Comparison of ENCODE assay signal across 1 cellular context in the genomic region with DNA sequence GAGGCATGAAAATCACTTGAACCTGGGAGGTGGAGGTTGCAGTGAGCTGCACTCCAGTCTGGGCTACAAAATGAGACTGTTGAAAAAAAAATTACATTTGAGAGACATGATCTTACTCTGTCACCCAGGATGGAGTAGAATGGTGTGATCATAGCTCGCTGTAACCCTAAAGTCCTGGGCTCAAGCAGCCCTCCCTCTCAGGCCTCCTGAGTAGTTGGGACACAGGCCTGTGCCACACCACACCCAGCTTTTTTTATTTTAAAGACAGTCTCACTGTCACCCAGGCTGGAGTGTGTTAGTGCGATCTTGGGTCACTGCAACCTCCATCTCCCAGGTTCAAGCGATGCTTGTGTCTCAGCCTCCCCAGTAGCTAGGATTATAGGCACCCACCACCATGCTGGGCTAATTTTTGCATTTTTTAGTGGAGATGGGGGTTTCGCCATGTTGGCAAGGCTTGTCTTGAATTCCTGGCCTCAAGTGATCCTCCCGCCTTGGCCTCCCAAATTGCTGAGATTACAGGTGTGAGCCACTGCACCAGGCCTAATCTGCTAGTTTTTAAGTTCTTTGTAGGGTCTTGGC.
A peak's percentile ranks its signal among the peaks of the same experiment; 100 is the strongest.
TF ChIP-seq lines count a peak whose summit lies in the region.

No MANE protein-coding gene starts in this region.

TF ChIP-seq in HepG2, 621 proteins besides CTCF, POLR2A, EP300 and RAD21 (continued from another document):
- TF ChIP-seq, protein P1, sequence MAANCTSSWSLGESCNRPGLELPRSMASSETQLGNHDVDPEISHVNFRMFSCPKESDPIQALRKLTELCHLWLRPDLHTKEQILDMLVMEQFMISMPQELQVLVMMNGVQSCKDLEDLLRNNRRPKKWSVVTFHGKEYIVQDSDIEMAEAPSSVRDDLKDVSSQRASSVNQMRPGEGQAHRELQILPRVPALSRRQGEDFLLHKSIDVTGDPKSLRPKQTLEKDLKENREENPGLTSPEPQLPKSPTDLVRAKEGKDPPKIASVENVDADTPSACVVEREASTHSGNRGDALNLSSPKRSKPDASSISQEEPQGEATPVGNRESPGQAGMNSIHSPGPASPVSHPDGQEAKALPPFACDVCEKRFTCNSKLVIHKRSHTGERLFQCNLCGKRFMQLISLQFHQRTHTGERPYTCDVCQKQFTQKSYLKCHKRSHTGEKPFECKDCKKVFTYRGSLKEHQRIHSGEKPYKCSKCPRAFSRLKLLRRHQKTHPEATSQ (CRISPR knock-in tag; IDR thresholded peaks at IDR 0.05; ENCODE audit: borderline replicate concordance), result no peak
- TF ChIP-seq ZNF136 (CRISPR knock-in tag; IDR thresholded peaks at IDR 0.05; ENCODE audit: low read depth), result no peak
- TF ChIP-seq KDM1A (CRISPR knock-in tag; IDR thresholded peaks at IDR 0.05), result no peak
- 0 out of 2 replicates have a peak, but pooled peaks have one; percentile 33 for TF ChIP-seq ZNF607 (CRISPR knock-in tag; IDR thresholded peaks at IDR 0.05; ENCODE audit: borderline replicate concordance)
- TF ChIP-seq STAT5B (CRISPR knock-in tag; IDR thresholded peaks at IDR 0.05), result no peak
- TF ChIP-seq MIER2 (CRISPR knock-in tag; IDR thresholded peaks at IDR 0.05), result no peak
- TF ChIP-seq RELA (CRISPR knock-in tag; IDR thresholded peaks at IDR 0.05), result no peak
- TF ChIP-seq, protein P2, sequence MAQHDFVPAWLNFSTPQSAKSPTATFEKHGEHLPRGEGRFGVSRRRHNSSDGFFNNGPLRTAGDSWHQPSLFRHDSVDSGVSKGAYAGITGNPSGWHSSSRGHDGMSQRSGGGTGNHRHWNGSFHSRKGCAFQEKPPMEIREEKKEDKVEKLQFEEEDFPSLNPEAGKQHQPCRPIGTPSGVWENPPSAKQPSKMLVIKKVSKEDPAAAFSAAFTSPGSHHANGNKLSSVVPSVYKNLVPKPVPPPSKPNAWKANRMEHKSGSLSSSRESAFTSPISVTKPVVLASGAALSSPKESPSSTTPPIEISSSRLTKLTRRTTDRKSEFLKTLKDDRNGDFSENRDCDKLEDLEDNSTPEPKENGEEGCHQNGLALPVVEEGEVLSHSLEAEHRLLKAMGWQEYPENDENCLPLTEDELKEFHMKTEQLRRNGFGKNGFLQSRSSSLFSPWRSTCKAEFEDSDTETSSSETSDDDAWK (CRISPR knock-in tag; IDR thresholded peaks at IDR 0.05), result no peak
- TF ChIP-seq U2AF1 (optimal IDR thresholded peaks at IDR 0.05; ENCODE audit: low read depth, low read length), result no peak
- TF ChIP-seq ZMYM3 (CRISPR knock-in tag; IDR thresholded peaks at IDR 0.05), result no peak
- TF ChIP-seq SALL1 (CRISPR knock-in tag; IDR thresholded peaks at IDR 0.05), result 0 out of 2 replicates have a peak, but pooled peaks have one; percentile 13
- TF ChIP-seq, protein P3, sequence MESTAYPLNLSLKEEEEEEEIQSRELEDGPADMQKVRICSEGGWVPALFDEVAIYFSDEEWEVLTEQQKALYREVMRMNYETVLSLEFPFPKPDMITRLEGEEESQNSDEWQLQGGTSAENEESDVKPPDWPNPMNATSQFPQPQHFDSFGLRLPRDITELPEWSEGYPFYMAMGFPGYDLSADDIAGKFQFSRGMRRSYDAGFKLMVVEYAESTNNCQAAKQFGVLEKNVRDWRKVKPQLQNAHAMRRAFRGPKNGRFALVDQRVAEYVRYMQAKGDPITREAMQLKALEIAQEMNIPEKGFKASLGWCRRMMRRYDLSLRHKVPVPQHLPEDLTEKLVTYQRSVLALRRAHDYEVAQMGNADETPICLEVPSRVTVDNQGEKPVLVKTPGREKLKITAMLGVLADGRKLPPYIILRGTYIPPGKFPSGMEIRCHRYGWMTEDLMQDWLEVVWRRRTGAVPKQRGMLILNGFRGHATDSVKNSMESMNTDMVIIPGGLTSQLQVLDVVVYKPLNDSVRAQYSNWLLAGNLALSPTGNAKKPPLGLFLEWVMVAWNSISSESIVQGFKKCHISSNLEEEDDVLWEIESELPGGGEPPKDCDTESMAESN (CRISPR knock-in tag; conservative IDR thresholded peaks at IDR 0.05), result 0 out of 2 replicates have a peak, but pooled peaks have one; percentile 28
- TF ChIP-seq, protein P4, sequence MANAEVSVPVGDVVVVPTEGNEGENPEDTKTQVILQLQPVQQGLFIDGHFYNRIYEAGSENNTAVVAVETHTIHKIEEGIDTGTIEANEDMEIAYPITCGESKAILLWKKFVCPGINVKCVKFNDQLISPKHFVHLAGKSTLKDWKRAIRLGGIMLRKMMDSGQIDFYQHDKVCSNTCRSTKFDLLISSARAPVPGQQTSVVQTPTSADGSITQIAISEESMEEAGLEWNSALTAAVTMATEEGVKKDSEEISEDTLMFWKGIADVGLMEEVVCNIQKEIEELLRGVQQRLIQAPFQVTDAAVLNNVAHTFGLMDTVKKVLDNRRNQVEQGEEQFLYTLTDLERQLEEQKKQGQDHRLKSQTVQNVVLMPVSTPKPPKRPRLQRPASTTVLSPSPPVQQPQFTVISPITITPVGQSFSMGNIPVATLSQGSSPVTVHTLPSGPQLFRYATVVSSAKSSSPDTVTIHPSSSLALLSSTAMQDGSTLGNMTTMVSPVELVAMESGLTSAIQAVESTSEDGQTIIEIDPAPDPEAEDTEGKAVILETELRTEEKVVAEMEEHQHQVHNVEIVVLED (CRISPR knock-in tag; IDR thresholded peaks at IDR 0.05; ENCODE audit: borderline replicate concordance), result no peak
- TF ChIP-seq CREB1 (IDR thresholded peaks at IDR 0.05), result no peak
- no peak for TF ChIP-seq CREB1 (CRISPR knock-in tag; IDR thresholded peaks at IDR 0.05)
- TF ChIP-seq ZC3H4 (CRISPR knock-in tag; IDR thresholded peaks at IDR 0.05; ENCODE audit: borderline replicate concordance), result no peak
- peak; percentile 55 for TF ChIP-seq RBFOX2 (IDR thresholded peaks at IDR 0.05; ENCODE audit: low read depth, low read length)
- TF ChIP-seq, protein P5, sequence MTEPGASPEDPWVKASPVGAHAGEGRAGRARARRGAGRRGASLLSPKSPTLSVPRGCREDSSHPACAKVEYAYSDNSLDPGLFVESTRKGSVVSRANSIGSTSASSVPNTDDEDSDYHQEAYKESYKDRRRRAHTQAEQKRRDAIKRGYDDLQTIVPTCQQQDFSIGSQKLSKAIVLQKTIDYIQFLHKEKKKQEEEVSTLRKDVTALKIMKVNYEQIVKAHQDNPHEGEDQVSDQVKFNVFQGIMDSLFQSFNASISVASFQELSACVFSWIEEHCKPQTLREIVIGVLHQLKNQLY (CRISPR knock-in tag; IDR thresholded peaks at IDR 0.05), result no peak
- TF ChIP-seq REXO4 (CRISPR knock-in tag; IDR thresholded peaks at IDR 0.05; ENCODE audit: borderline replicate concordance), result 0 out of 2 replicates have a peak, but pooled peaks have one; percentile 34
- TF ChIP-seq, protein P6, sequence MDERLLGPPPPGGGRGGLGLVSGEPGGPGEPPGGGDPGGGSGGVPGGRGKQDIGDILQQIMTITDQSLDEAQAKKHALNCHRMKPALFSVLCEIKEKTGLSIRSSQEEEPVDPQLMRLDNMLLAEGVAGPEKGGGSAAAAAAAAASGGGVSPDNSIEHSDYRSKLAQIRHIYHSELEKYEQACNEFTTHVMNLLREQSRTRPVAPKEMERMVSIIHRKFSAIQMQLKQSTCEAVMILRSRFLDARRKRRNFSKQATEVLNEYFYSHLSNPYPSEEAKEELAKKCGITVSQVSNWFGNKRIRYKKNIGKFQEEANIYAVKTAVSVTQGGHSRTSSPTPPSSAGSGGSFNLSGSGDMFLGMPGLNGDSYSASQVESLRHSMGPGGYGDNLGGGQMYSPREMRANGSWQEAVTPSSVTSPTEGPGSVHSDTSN (CRISPR knock-in tag; IDR thresholded peaks at IDR 0.05), result no peak
- TF ChIP-seq, protein P7, sequence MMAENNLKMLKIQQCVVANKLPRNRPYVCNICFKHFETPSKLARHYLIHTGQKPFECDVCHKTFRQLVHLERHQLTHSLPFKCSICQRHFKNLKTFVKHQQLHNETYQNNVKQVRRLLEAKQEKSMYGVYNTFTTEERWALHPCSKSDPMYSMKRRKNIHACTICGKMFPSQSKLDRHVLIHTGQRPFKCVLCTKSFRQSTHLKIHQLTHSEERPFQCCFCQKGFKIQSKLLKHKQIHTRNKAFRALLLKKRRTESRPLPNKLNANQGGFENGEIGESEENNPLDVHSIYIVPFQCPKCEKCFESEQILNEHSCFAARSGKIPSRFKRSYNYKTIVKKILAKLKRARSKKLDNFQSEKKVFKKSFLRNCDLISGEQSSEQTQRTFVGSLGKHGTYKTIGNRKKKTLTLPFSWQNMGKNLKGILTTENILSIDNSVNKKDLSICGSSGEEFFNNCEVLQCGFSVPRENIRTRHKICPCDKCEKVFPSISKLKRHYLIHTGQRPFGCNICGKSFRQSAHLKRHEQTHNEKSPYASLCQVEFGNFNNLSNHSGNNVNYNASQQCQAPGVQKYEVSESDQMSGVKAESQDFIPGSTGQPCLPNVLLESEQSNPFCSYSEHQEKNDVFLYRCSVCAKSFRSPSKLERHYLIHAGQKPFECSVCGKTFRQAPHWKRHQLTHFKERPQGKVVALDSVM (CRISPR knock-in tag; IDR thresholded peaks at IDR 0.05), result peak; percentile 77
- TF ChIP-seq, protein P8, sequence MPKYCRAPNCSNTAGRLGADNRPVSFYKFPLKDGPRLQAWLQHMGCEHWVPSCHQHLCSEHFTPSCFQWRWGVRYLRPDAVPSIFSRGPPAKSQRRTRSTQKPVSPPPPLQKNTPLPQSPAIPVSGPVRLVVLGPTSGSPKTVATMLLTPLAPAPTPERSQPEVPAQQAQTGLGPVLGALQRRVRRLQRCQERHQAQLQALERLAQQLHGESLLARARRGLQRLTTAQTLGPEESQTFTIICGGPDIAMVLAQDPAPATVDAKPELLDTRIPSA (CRISPR knock-in tag; IDR thresholded peaks at IDR 0.05; ENCODE audit: borderline replicate concordance), result no peak
- TF ChIP-seq ZNF772 (CRISPR knock-in tag; IDR thresholded peaks at IDR 0.05), result no peak
- no peak for TF ChIP-seq ZFX (CRISPR knock-in tag; IDR thresholded peaks at IDR 0.05; ENCODE audit: low read depth)
- TF ChIP-seq MAF1 (CRISPR knock-in tag; IDR thresholded peaks at IDR 0.05; ENCODE audit: borderline replicate concordance), result no peak
- peak; percentile 82 for TF ChIP-seq AGO2 (optimal IDR thresholded peaks at IDR 0.05; ENCODE audit: low read depth, low read length)
- peak; percentile 90; the same call in 1 of the 2 replicates for TF ChIP-seq SSRP1 (CRISPR knock-in tag; IDR thresholded peaks at IDR 0.05)
- TF ChIP-seq, protein P9, sequence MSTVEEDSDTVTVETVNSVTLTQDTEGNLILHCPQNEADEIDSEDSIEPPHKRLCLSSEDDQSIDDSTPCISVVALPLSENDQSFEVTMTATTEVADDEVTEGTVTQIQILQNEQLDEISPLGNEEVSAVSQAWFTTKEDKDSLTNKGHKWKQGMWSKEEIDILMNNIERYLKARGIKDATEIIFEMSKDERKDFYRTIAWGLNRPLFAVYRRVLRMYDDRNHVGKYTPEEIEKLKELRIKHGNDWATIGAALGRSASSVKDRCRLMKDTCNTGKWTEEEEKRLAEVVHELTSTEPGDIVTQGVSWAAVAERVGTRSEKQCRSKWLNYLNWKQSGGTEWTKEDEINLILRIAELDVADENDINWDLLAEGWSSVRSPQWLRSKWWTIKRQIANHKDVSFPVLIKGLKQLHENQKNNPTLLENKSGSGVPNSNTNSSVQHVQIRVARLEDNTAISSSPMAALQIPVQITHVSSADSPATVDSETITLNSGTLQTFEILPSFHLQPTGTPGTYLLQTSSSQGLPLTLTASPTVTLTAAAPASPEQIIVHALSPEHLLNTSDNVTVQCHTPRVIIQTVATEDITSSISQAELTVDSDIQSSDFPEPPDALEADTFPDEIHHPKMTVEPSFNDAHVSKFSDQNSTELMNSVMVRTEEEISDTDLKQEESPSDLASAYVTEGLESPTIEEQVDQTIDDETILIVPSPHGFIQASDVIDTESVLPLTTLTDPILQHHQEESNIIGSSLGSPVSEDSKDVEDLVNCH (CRISPR knock-in tag; IDR thresholded peaks at IDR 0.05), result no peak
- no peak for TF ChIP-seq ZNF816 (CRISPR knock-in tag; IDR thresholded peaks at IDR 0.05; ENCODE audit: borderline replicate concordance)
- no peak for TF ChIP-seq ZNF569 (CRISPR knock-in tag; IDR thresholded peaks at IDR 0.05; ENCODE audit: borderline replicate concordance)
- TF ChIP-seq ZNF354B (CRISPR knock-in tag; IDR thresholded peaks at IDR 0.05), result no peak
- TF ChIP-seq, protein P10, sequence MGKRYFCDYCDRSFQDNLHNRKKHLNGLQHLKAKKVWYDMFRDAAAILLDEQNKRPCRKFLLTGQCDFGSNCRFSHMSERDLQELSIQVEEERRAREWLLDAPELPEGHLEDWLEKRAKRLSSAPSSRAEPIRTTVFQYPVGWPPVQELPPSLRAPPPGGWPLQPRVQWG (CRISPR knock-in tag; IDR thresholded peaks at IDR 0.05; ENCODE audit: borderline replicate concordance, low read depth), result no peak
- TF ChIP-seq, protein P11, sequence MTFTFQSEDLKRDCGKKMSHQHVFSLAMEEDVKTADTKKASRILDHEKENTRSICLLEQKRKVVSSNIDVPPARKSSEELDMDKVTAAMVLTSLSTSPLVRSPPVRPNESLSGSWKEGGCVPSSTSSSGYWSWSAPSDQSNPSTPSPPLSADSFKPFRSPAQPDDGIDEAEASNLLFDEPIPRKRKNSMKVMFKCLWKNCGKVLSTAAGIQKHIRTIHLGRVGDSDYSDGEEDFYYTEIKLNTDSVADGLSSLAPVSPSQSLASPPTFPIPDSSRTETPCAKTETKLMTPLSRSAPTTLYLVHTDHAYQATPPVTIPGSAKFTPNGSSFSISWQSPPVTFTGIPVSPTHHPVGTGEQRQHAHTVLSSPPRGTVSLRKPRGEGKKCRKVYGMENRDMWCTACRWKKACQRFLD (CRISPR knock-in tag; IDR thresholded peaks at IDR 0.05; ENCODE audit: borderline replicate concordance), result no peak
- TF ChIP-seq CCDC6 (CRISPR knock-in tag; IDR thresholded peaks at IDR 0.05), result 0 out of 2 replicates have a peak, but pooled peaks have one; percentile 26
- no peak for TF ChIP-seq MAFK (conservative IDR thresholded peaks at IDR 0.05 in 1 of 2, IDR thresholded peaks at IDR 0.05 in 1 of 2; ENCODE audit: low read length in 2 of 2)
- TF ChIP-seq ZEB1 (IDR thresholded peaks at IDR 0.05; ENCODE audit: insufficient replicate concordance, low read depth), result no peak
